8 cellular contexts compared by ENCODE assay signal in the genomic region with DNA sequence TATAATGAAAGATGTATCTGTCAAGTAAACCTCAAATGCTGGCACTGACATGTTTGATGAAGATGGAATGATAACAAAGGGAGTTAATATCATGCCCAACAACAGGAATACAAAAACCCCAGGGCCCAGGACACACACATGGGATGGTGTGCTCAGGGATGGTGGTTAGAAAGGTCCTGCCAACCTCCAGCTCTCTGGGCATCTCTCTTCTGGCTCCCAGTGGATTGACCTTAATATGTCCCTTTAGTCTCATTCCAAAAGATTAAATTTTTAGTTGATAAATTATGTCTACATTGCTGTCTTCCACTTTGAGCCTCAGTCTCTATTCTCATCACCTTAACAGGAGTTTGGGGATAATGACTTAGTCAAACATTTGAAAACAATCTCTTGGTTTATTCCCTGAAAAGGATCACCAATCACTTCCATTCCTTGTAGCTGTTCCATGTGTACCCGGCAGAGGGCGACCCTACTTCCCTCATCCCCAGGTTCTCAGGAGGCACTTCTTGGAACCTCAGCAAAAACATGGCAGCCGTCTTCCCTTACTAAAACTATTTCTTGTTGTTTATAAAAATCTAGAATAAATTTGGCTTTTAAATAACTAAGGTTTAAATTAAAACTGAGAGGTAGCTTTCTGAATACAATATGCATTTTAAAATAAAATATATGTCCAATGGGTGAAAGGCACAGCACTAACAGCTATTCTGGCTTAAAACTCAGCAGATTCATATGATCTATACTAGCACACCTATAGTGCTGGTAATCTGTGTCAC. TPM values are rescaled to one million over a fixed set of nuclear protein-coding genes. Genes with fewer than 3 reads are reported as not detected.
DNase-seq lines count a peak whose midpoint lies in the region; ATAC-seq, FAIRE-seq and TF ChIP-seq lines count a peak whose summit lies in the region.

No MANE protein-coding gene starts in this region.

- intact Hi-C loops in endothelial cell of umbilical vein (cut with micrococcal nuclease) = loop anchor here (1.0 to 5.0 kb wide), 2 partner anchors 30 to 1078 kb away; partner anchors contain the start of genes MCEE and MPHOSPH10

- no peaks in the 10 kb centered on the region for H3K36me3 ChIP-seq in endothelial cell of umbilical vein (ENCODE audit: control insufficient read depth in 2 of 2, extremely low read depth in 1 of 2, insufficient read depth in 2 of 2, low read length in 2 of 2)

- ATAC-seq in HG03457 (IDR thresholded peaks at IDR 0.05; ENCODE audit: unreplicated experiment) = no peak

- no peaks in the 10 kb centered on the region for H3K27me3 ChIP-seq in endothelial cell of umbilical vein (ENCODE audit: control insufficient read depth in 2 of 2, insufficient read depth in 2 of 2, low read length in 2 of 2)

- no peaks in the 10 kb centered on the region for H3K9me1 ChIP-seq in endothelial cell of umbilical vein (replicated peaks; ENCODE audit: control insufficient read depth, extremely low read depth, insufficient read depth, low read length)

- no peaks in the 10 kb centered on the region for H4K20me1 ChIP-seq in endothelial cell of umbilical vein (replicated peaks; ENCODE audit: control insufficient read depth, extremely low read depth, insufficient read depth, low read length)

- no peak for TF ChIP-seq POLR2A in endothelial cell of umbilical vein (IDR thresholded peaks at IDR 0.05; ENCODE audit: low read depth, low read length)

- no peaks in the 10 kb centered on the region for H3K4me1 ChIP-seq in endothelial cell of umbilical vein (ENCODE audit: control insufficient read depth, extremely low read depth, insufficient read depth, low read length)

- no peak overlapping the region for H3K27ac ChIP-seq in endothelial cell of umbilical vein (ENCODE audit: insufficient read depth, low read depth, low read length)

- H3K4me2 ChIP-seq in endothelial cell of umbilical vein (ENCODE audit: insufficient read depth, low read length) = no peak overlapping the region

- no peak overlapping the region for H3K4me3 ChIP-seq in endothelial cell of umbilical vein (replicated peaks in 1 of 3; ENCODE audit: insufficient read depth in 1 of 3, low read depth in 1 of 3, low read length in 3 of 3)

- CTCF ChIA-PET in endothelial cell of umbilical vein (lab: Charles Lee) = interaction anchor here (0.8 to 4.1 kb wide), 31 partner anchors 9 to 1050 kb away, joined by 3 to 24 read pairs (median 6); partner anchors contain the start of genes MCEE, MPHOSPH10, NAGK and PAIP2B

- no peak overlapping the region for H2AFZ ChIP-seq in endothelial cell of umbilical vein (ENCODE audit: low read depth, low read length)

- no peaks in the 10 kb centered on the region for H3K9me3 ChIP-seq in endothelial cell of umbilical vein (replicated peaks; ENCODE audit: control insufficient read depth, insufficient read depth, low read length)

- POLR2A ChIA-PET in endothelial cell of umbilical vein (lab: Charles Lee) = interaction anchor here (0.6 to 1.1 kb wide), 2 partner anchors 32 to 41 kb away, joined by 3 read pairs; partner anchors contain the start of gene NAGK

- FAIRE-seq in endothelial cell of umbilical vein (lab: Jason Lieb, UNC) = peak; percentile 85

- dilution Hi-C loops in endothelial cell of umbilical vein (cut with MboI; ENCODE audit: extremely low pct_ligation_motif_present, low sequenced_read_pairs) = no loop called here

- BruUV-seq in endothelial cell of umbilical vein (replicated peaks; lab: Mats Ljungman, UMichigan) = no TSS peak

- H3K9ac ChIP-seq in endothelial cell of umbilical vein (replicated peaks; ENCODE audit: extremely low read depth, insufficient read depth, low read length) = no peak overlapping the region

- peak; percentile 76 to 81 for TF ChIP-seq CTCF in endothelial cell of umbilical vein (IDR thresholded peaks at IDR 0.05; ENCODE audit: extremely low read depth in 1 of 2, insufficient read depth in 1 of 2, low read depth in 1 of 2, low read length in 2 of 2)

- peak; percentile 27 for DNase-seq in CMK (ENCODE audit: low read depth)
- peak; percentile 66 for DNase-seq in HCEC 1CT
- peak; percentile 2 for DNase-seq in NCI-H524 treated with DMSO at 0.1 percent for 48 hours (lab: John Stamatoyannopoulos, UW)
- peak; percentile 58 to 71 for DNase-seq in activated CD4-positive, alpha-beta T cell treated with anti-CD3 and anti-CD28 coated beads, Interleukin-2, amount 50 U/mL, for 48 hours
- DNase-seq in endothelial cell of umbilical vein (ENCODE audit: low read depth, low spot score) = peak; percentile 66
- peak; percentile 58 for DNase-seq in mucosa of gallbladder (ENCODE audit: low spot score)
- peak; percentile 49 for DNase-seq in stromal cell of bone marrow (ENCODE audit: low read depth)

- H3K79me2 ChIP-seq in endothelial cell of umbilical vein (ENCODE audit: control insufficient read depth, insufficient read depth, low read length) = no peaks in the 10 kb centered on the region

TF ChIP-seq in endothelial cell of umbilical vein, 7 proteins besides CTCF, POLR2A, EP300 and RAD21:
- TF ChIP-seq EZH2 (IDR thresholded peaks at IDR 0.05; ENCODE audit: borderline replicate concordance, low read depth, low read length, severe bottlenecking) = no peak
- no peak for TF ChIP-seq GATA2 (IDR thresholded peaks at IDR 0.05; ENCODE audit: insufficient read depth, insufficient read length, low read depth, low read length)
- no peak for TF ChIP-seq MAX (IDR thresholded peaks at IDR 0.05; ENCODE audit: insufficient read depth, insufficient read length)
- no peak for TF ChIP-seq FOS (IDR thresholded peaks at IDR 0.05; ENCODE audit: borderline replicate concordance, insufficient read depth, low read length)
- no peak for TF ChIP-seq POLR2AphosphoS5 (IDR thresholded peaks at IDR 0.05; ENCODE audit: insufficient read depth, low read depth, low read length)
- no peak for TF ChIP-seq JUN (IDR thresholded peaks at IDR 0.05; ENCODE audit: borderline replicate concordance, insufficient read depth, insufficient read length, low read depth)
- no peak for TF ChIP-seq MYC (IDR thresholded peaks at IDR 0.05; ENCODE audit: low read depth, low read length)

RNA-seq across cellular contexts. Expression of gene MCEE, which starts 29.6 kb away (rescaled TPM):
- total RNA-seq in endothelial cell of umbilical vein = 6.8 and 9.9 TPM in 2 replicates
- 4.0 and 4.9 TPM in 2 replicates for polyA plus RNA-seq in endothelial cell of umbilical vein
- polyA plus RNA-seq in endothelial cell of umbilical vein (2011; cell fraction: cytosol; rRNA removed) = 5.4 and 6.2 TPM in 2 replicates
- polyA plus RNA-seq in endothelial cell of umbilical vein (2011; cell fraction: nucleus; rRNA removed) = 10.3 and 10.4 TPM in 2 replicates
- 8.0 and 8.2 TPM in 2 replicates for polyA plus RNA-seq in endothelial cell of umbilical vein (2012)
- polyA minus RNA-seq in endothelial cell of umbilical vein = 2.7 and 3.5 TPM in 2 replicates
- polyA minus RNA-seq in endothelial cell of umbilical vein (2011; cell fraction: cytosol; rRNA and poly(A)+ RNA removed) = 5.7 TPM
- 7.8 and 8.1 TPM in 2 replicates for polyA minus RNA-seq in endothelial cell of umbilical vein (2011; cell fraction: nucleus; rRNA and poly(A)+ RNA removed)
- 15.8 TPM for total RNA-seq in mucosa of gallbladder

RNA-seq across cellular contexts. Expression of gene MPHOSPH10, which starts 30.1 kb away (rescaled TPM):
- total RNA-seq in endothelial cell of umbilical vein (31.4 and 38.8 TPM in 2 replicates), mucosa of gallbladder (31.4 TPM)
- polyA plus RNA-seq in endothelial cell of umbilical vein = 3.0 and 4.4 TPM in 2 replicates
- polyA plus RNA-seq in endothelial cell of umbilical vein (2011; cell fraction: cytosol; rRNA removed) = 7.6 and 8.7 TPM in 2 replicates
- polyA plus RNA-seq in endothelial cell of umbilical vein (2011; cell fraction: nucleus; rRNA removed) = 12.2 and 18.2 TPM in 2 replicates
- polyA plus RNA-seq in endothelial cell of umbilical vein (2012) = 22.3 and 31.5 TPM in 2 replicates
- polyA minus RNA-seq in endothelial cell of umbilical vein = 4.8 and 4.9 TPM in 2 replicates
- polyA minus RNA-seq in endothelial cell of umbilical vein (2011; cell fraction: cytosol; rRNA and poly(A)+ RNA removed) = 14.4 TPM
- 12.8 and 14.5 TPM in 2 replicates for polyA minus RNA-seq in endothelial cell of umbilical vein (2011; cell fraction: nucleus; rRNA and poly(A)+ RNA removed)

RNA-seq across cellular contexts. Expression of gene NAGK, which starts 31.9 kb away (rescaled TPM):
- total RNA-seq in endothelial cell of umbilical vein = 125 and 130 TPM in 2 replicates
- 184 and 192 TPM in 2 replicates for polyA plus RNA-seq in endothelial cell of umbilical vein
- polyA plus RNA-seq in endothelial cell of umbilical vein (2011; cell fraction: cytosol; rRNA removed) = 123 and 135 TPM in 2 replicates
- polyA plus RNA-seq in endothelial cell of umbilical vein (2011; cell fraction: nucleus; rRNA removed) = 232 and 233 TPM in 2 replicates
- polyA plus RNA-seq in endothelial cell of umbilical vein (2012) = 129 and 145 TPM in 2 replicates
- 84.1 and 95.5 TPM in 2 replicates for polyA minus RNA-seq in endothelial cell of umbilical vein
- 15.2 TPM for polyA minus RNA-seq in endothelial cell of umbilical vein (2011; cell fraction: cytosol; rRNA and poly(A)+ RNA removed)
- 49.8 and 61.5 TPM in 2 replicates for polyA minus RNA-seq in endothelial cell of umbilical vein (2011; cell fraction: nucleus; rRNA and poly(A)+ RNA removed)
- total RNA-seq in mucosa of gallbladder = 104 TPM

Comparison
In these comparisons a context has a peak if more than half of its experiments do, and no peak if none do; other contexts are left out.
1. DNase-seq: peak in every context shown above with its lines; median percentile 66 in HCEC 1CT; 66 in endothelial cell of umbilical vein; 64 in activated CD4-positive, alpha-beta T cell treated with anti-CD3 and anti-CD28 coated beads, Interleukin-2, amount 50 U/mL, for 48 hours; 58 in mucosa of gallbladder; 49 in stromal cell of bone marrow; 27 in CMK; 2 in NCI-H524 treated with DMSO at 0.1 percent for 48 hours.